In genomic region chrX:630007-630921, GRCh38 we compare ENCODE assay signal across 18 cellular contexts. TPM values are rescaled to one million over a fixed set of nuclear protein-coding genes. Genes with fewer than 3 reads are reported as not detected.
DNase-seq lines count a peak whose midpoint lies in the region; ATAC-seq and TF ChIP-seq lines count a peak whose summit lies in the region.
"Had no signal": no experiment of that assay in that cellular context is flagged by ENCODE, and none has a peak within 500 bp of the region (broad histone marks: within the 10 kb centered on the region; RNA-seq: fewer than 3 reads in every experiment).

Gene SHOX (plus strand): TSS chrX:630791. CDS start chrX:630898, 107 bp downstream.

- 7% methylated on average over 31 of the region's 93 CpGs; no CpG with 5 or more reads in 1 of the 2 experiments for WGBS in IMR-90 (ENCODE audit: extremely low coverage in 2 of 2, insufficient read length in 1 of 2), 2 experiments
- 2% methylated on average over 81 of the region's 93 CpGs for WGBS in hepatocyte (ENCODE audit: low lambda C conversion rate, missing lambda C conversion rate)

- H3K79me2 ChIP-seq in hepatocyte, result no peaks in the 10 kb centered on the region

- no peak within 1 kb of the TSS for H3K4me3 Mint-ChIP-seq in osteocyte (ENCODE audit: unreplicated experiment)

- H4K20me1 ChIP-seq in IMR-90 (ENCODE audit: insufficient read depth, low read length) (no peaks in the 10 kb centered on the region), hepatocyte (ENCODE audit: insufficient read depth, poor library complexity, severe bottlenecking) (no peaks in the 10 kb centered on the region)

- H4K91ac ChIP-seq in IMR-90 (ENCODE audit: insufficient read depth, low read depth, low read length), result no peak within 1 kb of the TSS

- ATAC-seq in IMR-90 (ENCODE audit: low read depth) (no peak), GM21528 (IDR thresholded peaks at IDR 0.05; ENCODE audit: low FRiP score, unreplicated experiment) (no peak), GM19023 (IDR thresholded peaks at IDR 0.05; ENCODE audit: unreplicated experiment) (no peak)

- H2BK20ac ChIP-seq in IMR-90 (ENCODE audit: low read depth, low read length), result no peak within 1 kb of the TSS

- H3K4me2 ChIP-seq in IMR-90 (ENCODE audit: low read depth, low read length) (no peak within 1 kb of the TSS), hepatocyte (peak within 1 kb of the TSS; percentile 59)

- H3K9me1 ChIP-seq in IMR-90 (ENCODE audit: insufficient read depth, low read length), result no peaks in the 10 kb centered on the region

- no peak within 1 kb of the TSS for H2BK15ac ChIP-seq in IMR-90 (ENCODE audit: low read depth, low read length)

- dilution Hi-C loops in IMR-90 (cut with HindIII; ENCODE audit: low sequenced_read_pairs, unreplicated experiment), result no loop called here

- no peak within 1 kb of the TSS for H3K18ac ChIP-seq in IMR-90 (ENCODE audit: low read depth, low read length)

- no peak for TF ChIP-seq CTCF in IMR-90 (conservative IDR thresholded peaks at IDR 0.05; ENCODE audit: low read depth, low read length)
- TF ChIP-seq CTCF in hepatocyte (IDR thresholded peaks at IDR 0.05; ENCODE audit: poor library complexity), result no peak
- no peak for TF ChIP-seq CTCF in osteocyte (IDR thresholded peaks at IDR 0.05)

- peaks cover 79% of the 10 kb centered on the region for H3K27me3 Mint-ChIP-seq in osteocyte (ENCODE audit: unreplicated experiment)

- BruUV-seq in IMR-90 (replicated peaks; lab: Mats Ljungman, UMichigan), result no TSS peak

- H3K27ac Mint-ChIP-seq in osteocyte (ENCODE audit: unreplicated experiment), result no peak within 1 kb of the TSS

- H3K36me3 ChIP-seq in ES-I3 (ENCODE audit: insufficient read depth, low read length), result no peaks in the 10 kb centered on the region
- no peaks in the 10 kb centered on the region for H3K36me3 ChIP-seq in IMR-90 (ENCODE audit: control insufficient read depth, insufficient read depth, low read length)
- no peaks in the 10 kb centered on the region for H3K36me3 ChIP-seq in hepatocyte (replicated peaks; ENCODE audit: insufficient read depth, low read depth)

- H2AFZ ChIP-seq in IMR-90 (replicated peaks; ENCODE audit: low read length, poor library complexity), result peak within 1 kb of the TSS; percentile 14
- H2AFZ ChIP-seq in hepatocyte, result no peak within 1 kb of the TSS

- H3K4me3 ChIP-seq in IMR-90 (ENCODE audit: insufficient read depth, low read depth, low read length), result no peak within 1 kb of the TSS
- H3K4me3 ChIP-seq in hepatocyte, result no peak within 1 kb of the TSS

- H3K4me1 ChIP-seq in ES-I3 (ENCODE audit: insufficient read depth, low read length) (peaks cover 4% of the 10 kb centered on the region; the same call in 1 of the 2 replicates), IMR-90 (ENCODE audit: control insufficient read depth, insufficient read depth, low read length) (no peaks in the 10 kb centered on the region), hepatocyte (ENCODE audit: insufficient read depth) (no peaks in the 10 kb centered on the region)

- no peaks in the 10 kb centered on the region for H3K9me2 ChIP-seq in hepatocyte (replicated peaks; ENCODE audit: insufficient read depth)

- H4K5ac ChIP-seq in IMR-90 (ENCODE audit: low read depth, low read length), result no peak within 1 kb of the TSS

- no peak within 1 kb of the TSS for H4K8ac ChIP-seq in IMR-90 (ENCODE audit: low read depth in 2 of 2, low read length in 2 of 2)

- H3K9ac ChIP-seq in ES-I3 (ENCODE audit: low read depth, low read length) (peak within 1 kb of the TSS; percentile 38; the same call in 1 of the 2 replicates), IMR-90 (ENCODE audit: low read depth, low read length) (no peak within 1 kb of the TSS)

- TF ChIP-seq POLR2A in IMR-90 (IDR thresholded peaks at IDR 0.05; ENCODE audit: low read depth, low read length), result no peak

- H3K9me3 ChIP-seq in ES-I3 (ENCODE audit: control insufficient read depth, insufficient read depth, low read length) (no peaks in the 10 kb centered on the region; the same call in 1 of the 2 replicates), IMR-90 (ENCODE audit: control insufficient read depth, insufficient read depth, low read length) (no peaks in the 10 kb centered on the region), hepatocyte (ENCODE audit: low read depth) (no peaks in the 10 kb centered on the region)

- no peak for DNase-seq in IMR-90
- DNase-seq in hepatocyte (ENCODE audit: low spot score), result no peak
- peak; percentile 83 for DNase-seq in osteocyte (ENCODE audit: extremely low spot score, unreplicated experiment)
- no peak for DNase-seq in HPDE6-E6E7 (ENCODE audit: extremely low spot score)
- no peak for DNase-seq in iPS-NIHi11 (ENCODE audit: low spot score)
- DNase-seq: activated naive CD4-positive, alpha-beta T cell treated with Interleukin-2 at 50 U/mL for 16 hours; C1 segment of cervical spinal cord; DMS79; effector memory CD4-positive, alpha-beta T cell; NCI-H1417 treated with DMSO at 0.1 percent for 48 hours; NCI-H345; stimulated activated CD4-positive, alpha-beta T cell treated with anti-CD3 and anti-CD28 coated beads, Interleukin-12 subunit alpha, Interleukin-12 subunit beta, amount 100 ng/mL, for 4 hours had no signal

- POLR2A ChIA-PET in IMR-90 (lab: Charles Lee; ENCODE audit: unreplicated experiment), result no interaction called here

- TF ChIP-seq RAD21 in IMR-90 (IDR thresholded peaks at IDR 0.05; ENCODE audit: low read length), result no peak

- in situ Hi-C loops in IMR-90 (cut with MboI; ENCODE audit: low sequenced_read_pairs), result no loop called here

- no peak within 1 kb of the TSS for H3K14ac ChIP-seq in IMR-90 (replicated peaks; ENCODE audit: low read depth, low read length)

- H2AK5ac ChIP-seq in IMR-90 (ENCODE audit: low read depth, low read length), result no peak within 1 kb of the TSS

- no peaks in the 10 kb centered on the region for H3K36me3 Mint-ChIP-seq in osteocyte (ENCODE audit: unreplicated experiment)

- H3K27ac ChIP-seq in IMR-90 (ENCODE audit: insufficient read depth, low read length) (no peak within 1 kb of the TSS), hepatocyte (no peak within 1 kb of the TSS)

- no peak within 1 kb of the TSS for H2BK5ac ChIP-seq in IMR-90 (ENCODE audit: low read depth, low read length, poor library complexity, severe bottlenecking)

- H3K79me1 ChIP-seq in IMR-90 (ENCODE audit: low read depth in 1 of 2, low read length in 2 of 2), result no peaks in the 10 kb centered on the region

- no peak within 1 kb of the TSS for H3K56ac ChIP-seq in IMR-90 (ENCODE audit: extremely low read depth, insufficient read depth, low read length)

- no peak within 1 kb of the TSS for H2BK120ac ChIP-seq in IMR-90 (ENCODE audit: low read depth, low read length)

- CTCF ChIA-PET in IMR-90 (lab: Yijun Ruan, JAX), result no interaction called here

- H3K27me3 ChIP-seq in IMR-90 (ENCODE audit: control insufficient read depth, insufficient read depth, low read length) (peaks cover 17% of the 10 kb centered on the region; the same call in 1 of the 2 replicates), hepatocyte (peaks cover 84% of the 10 kb centered on the region)

- H3K9me3 Mint-ChIP-seq in osteocyte (ENCODE audit: unreplicated experiment), result no peaks in the 10 kb centered on the region

- H3K4me1 Mint-ChIP-seq in osteocyte (ENCODE audit: unreplicated experiment), result peaks cover 5% of the 10 kb centered on the region

- no peak within 1 kb of the TSS for H3K23ac ChIP-seq in IMR-90 (ENCODE audit: low read depth, low read length)

- intact Hi-C loops in IMR-90 (cut with micrococcal nuclease), result no loop called here

- H2AK9ac ChIP-seq in IMR-90 (replicated peaks; ENCODE audit: low read depth, low read length, poor library complexity), result no peak within 1 kb of the TSS

- H3K4ac ChIP-seq in IMR-90 (ENCODE audit: low read depth, low read length), result no peak within 1 kb of the TSS

TF ChIP-seq in IMR-90, 13 proteins besides CTCF, POLR2A, EP300 and RAD21:
- TF ChIP-seq, protein P1, sequence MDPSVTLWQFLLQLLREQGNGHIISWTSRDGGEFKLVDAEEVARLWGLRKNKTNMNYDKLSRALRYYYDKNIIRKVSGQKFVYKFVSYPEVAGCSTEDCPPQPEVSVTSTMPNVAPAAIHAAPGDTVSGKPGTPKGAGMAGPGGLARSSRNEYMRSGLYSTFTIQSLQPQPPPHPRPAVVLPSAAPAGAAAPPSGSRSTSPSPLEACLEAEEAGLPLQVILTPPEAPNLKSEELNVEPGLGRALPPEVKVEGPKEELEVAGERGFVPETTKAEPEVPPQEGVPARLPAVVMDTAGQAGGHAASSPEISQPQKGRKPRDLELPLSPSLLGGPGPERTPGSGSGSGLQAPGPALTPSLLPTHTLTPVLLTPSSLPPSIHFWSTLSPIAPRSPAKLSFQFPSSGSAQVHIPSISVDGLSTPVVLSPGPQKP (IDR thresholded peaks at IDR 0.05; ENCODE audit: borderline replicate concordance, low read depth, low read length), result no peak
- no peak for TF ChIP-seq CHD1 (IDR thresholded peaks at IDR 0.05; ENCODE audit: low read depth, low read length)
- no peak for TF ChIP-seq MAFK (IDR thresholded peaks at IDR 0.05; ENCODE audit: low read depth, low read length)
- TF ChIP-seq NFE2L2 (IDR thresholded peaks at IDR 0.05; ENCODE audit: low read depth, low read length), result no peak
- no peak for TF ChIP-seq FOS (IDR thresholded peaks at IDR 0.05; ENCODE audit: low read depth, low read length)

RNA-seq across cellular contexts. Expression of gene SHOX, which starts in this region (rescaled TPM):
- total RNA-seq in IMR-90 (2012; rRNA removed), result not detected in 2 replicates
- not detected in 2 replicates for polyA plus RNA-seq in IMR-90 (2012; rRNA removed)
- not detected in 2 replicates for polyA plus RNA-seq in IMR-90 (2012; cell fraction: cytosol; rRNA removed)
- not detected in 2 replicates for polyA plus RNA-seq in IMR-90 (2012; cell fraction: nucleus; rRNA removed; ENCODE audit: low replicate concordance)
- total RNA-seq in hepatocyte, result 0.08 and 0.10 TPM in 2 replicates
- polyA plus RNA-seq in hepatocyte, result not detected in 2 replicates
- total RNA-seq in osteocyte, result 0.21 TPM in 1 of 2 replicates, not detected in the other
- total RNA-seq: fibroblast of villous mesenchyme, mucosa of gallbladder, SK-MEL-5 had no signal

Comparison
In these comparisons a context has a peak if more than half of its experiments do, and no peak if none do; other contexts are left out.
1. Peak in DNase-seq in osteocyte; RNA of the gene not detected or under 1 TPM.